ENCODE assay signal across 18 cellular contexts in the genomic region with DNA sequence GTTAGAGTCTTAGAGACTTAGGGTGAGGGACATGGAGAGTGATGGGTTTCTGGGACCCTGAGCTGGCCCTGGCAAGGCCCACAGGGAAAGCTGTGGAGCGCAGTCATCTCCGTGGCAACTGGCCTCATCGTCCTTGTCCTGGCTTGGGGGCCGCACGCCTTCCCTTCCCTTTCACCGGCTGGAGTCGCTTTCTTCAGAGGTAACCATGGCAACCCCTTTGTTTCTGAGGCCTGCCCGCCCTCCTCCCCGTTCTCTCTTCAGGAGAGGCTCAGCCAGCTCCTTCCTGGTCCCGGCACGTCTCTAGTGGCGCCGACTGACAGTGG. TPM values are rescaled to one million over a fixed set of nuclear protein-coding genes. Genes with fewer than 3 reads are reported as not detected.
A peak's percentile ranks its signal among the peaks of the same experiment; 100 is the strongest.
DNase-seq lines count a peak whose midpoint lies in the region; ATAC-seq and TF ChIP-seq lines count a peak whose summit lies in the region.
"Had no signal": no experiment of that assay in that cellular context is flagged by ENCODE, and none has a peak within 500 bp of the region (broad histone marks: within the 10 kb centered on the region; RNA-seq: fewer than 3 reads in every experiment).

No MANE protein-coding gene starts in this region.

- intact Hi-C loops in Right ventricle myocardium inferior (cut with DNase I) (loop anchor here (5.0 kb wide), 2 partner anchors 46 to 94 kb away; a partner anchor contains a TSS), Right ventricle myocardium superior (cut with DNase I) (no loop called here), right cardiac atrium (cut with DNase I) (no loop called here), Calu3 (cut with micrococcal nuclease; ENCODE audit: unreplicated experiment) (no loop called here)

- peaks cover 49% of the 10 kb centered on the region for H3K4me1 Mint-ChIP-seq in Calu3 (ENCODE audit: low read depth, unreplicated experiment)
- H3K4me1 Mint-ChIP-seq in type B pancreatic cell (ENCODE audit: unreplicated experiment), result peaks cover 9% of the 10 kb centered on the region

- H3K27ac ChIP-seq in right cardiac atrium (ENCODE audit: low read length), result no peak overlapping the region
- H3K27ac ChIP-seq: testis had no signal

- no peaks in the 10 kb centered on the region for H3K9me3 ChIP-seq in right cardiac atrium (ENCODE audit: control insufficient read depth, low read length)
- H3K9me3 ChIP-seq: testis had no signal

- H3K4me1 ChIP-seq in right cardiac atrium (ENCODE audit: control insufficient read depth, insufficient read depth, low read length), result peaks cover 3% of the 10 kb centered on the region

- WGBS in right cardiac atrium, result 43% methylated on average over 13 of the region's 13 CpGs

- H3K4me3 Mint-ChIP-seq in Calu3 (ENCODE audit: low read depth, unreplicated experiment), result no peak overlapping the region
- H3K4me3 Mint-ChIP-seq in type B pancreatic cell, result no peak overlapping the region
- H3K4me3 Mint-ChIP-seq: activated CD4-positive, alpha-beta memory T cell treated with anti-CD3 and anti-CD28 coated beads, Interleukin-2, amount 10 ng/mL, durations not matched to agents 7 days and 5 days; activated T-helper 1 cell treated with anti-CD3 and anti-CD28 coated beads, Interleukin-12 subunit alpha, Interleukin-12 subunit beta, Interleukin-2, Interleukin-4 antibody, amounts not matched to agents 30 ng/mL and 10 ng/mL and 1 ng/mL, durations not matched to agents 14 hours and 24 hours and 36 hours had no signal

- CTCF ChIA-PET in Calu3 (lab: Charles Lee), result interaction anchor here (0.6 kb wide), 2 partner anchors 67 to 1842 kb away, joined by 3 to 7 read pairs; a partner anchor contains a TSS

- H3K27ac Mint-ChIP-seq in Calu3 (ENCODE audit: unreplicated experiment) (no peak overlapping the region), type B pancreatic cell (no peak overlapping the region)
- H3K27ac Mint-ChIP-seq: activated CD4-positive, alpha-beta memory T cell treated with anti-CD3 and anti-CD28 coated beads, Interleukin-2, amount 10 ng/mL, durations not matched to agents 7 days and 5 days; activated T-helper 1 cell treated with anti-CD3 and anti-CD28 coated beads, Interleukin-12 subunit alpha, Interleukin-12 subunit beta, Interleukin-2, Interleukin-4 antibody, amounts not matched to agents 30 ng/mL and 10 ng/mL and 1 ng/mL, durations not matched to agents 14 hours and 24 hours and 36 hours; progenitor cell of endocrine pancreas had no signal

- no TSS peak for BruUV-seq in Calu3 (replicated peaks; lab: Mats Ljungman, UMichigan)

- H3K27me3 Mint-ChIP-seq in Calu3 (ENCODE audit: unreplicated experiment) (peaks cover 13% of the 10 kb centered on the region), type B pancreatic cell (no peaks in the 10 kb centered on the region)
- H3K27me3 Mint-ChIP-seq: activated CD4-positive, alpha-beta memory T cell treated with anti-CD3 and anti-CD28 coated beads, Interleukin-2, amount 10 ng/mL, durations not matched to agents 7 days and 5 days had no signal

- H3K4me3 ChIP-seq in right cardiac atrium (ENCODE audit: low read length), result no peak overlapping the region
- H3K4me3 ChIP-seq: testis had no signal

- peaks cover 44% of the 10 kb centered on the region for H3K36me3 Mint-ChIP-seq in Calu3 (ENCODE audit: insufficient read depth, unreplicated experiment)
- no peaks in the 10 kb centered on the region for H3K36me3 Mint-ChIP-seq in type B pancreatic cell

- DNase-seq in Right ventricle myocardium inferior (ENCODE audit: missing footprints) (peak; percentile 45), Right ventricle myocardium superior (no peak), NCI-H69 (lab: John Stamatoyannopoulos, UW) (peak; percentile 7), right cardiac atrium (peak in 2 of 3 donors; percentile 27 to 57), superior temporal gyrus (ENCODE audit: extremely low spot score) (peak; percentile 36), RPMI8226 (no peak), Calu3 (no peak), type B pancreatic cell (ENCODE audit: extremely low spot score, unreplicated experiment) (no peak)
- DNase-seq: activated CD4-positive, alpha-beta memory T cell treated with anti-CD3 and anti-CD28 coated beads, Interleukin-2, amount 10 ng/mL, durations not matched to agents 7 days and 5 days; NCI-H2171 treated with DMSO at 0.1 percent for 48 hours; testis had no signal

- TF ChIP-seq CTCF in Calu3 (IDR thresholded peaks at IDR 0.05; ENCODE audit: unreplicated experiment), result no peak
- no peak for TF ChIP-seq CTCF in type B pancreatic cell (conservative IDR thresholded peaks at IDR 0.05)

- ATAC-seq in Right ventricle myocardium inferior (no peak), Right ventricle myocardium superior (ENCODE audit: poor library complexity) (no peak), right cardiac atrium (no peak)

- no peaks in the 10 kb centered on the region for H3K27me3 ChIP-seq in right cardiac atrium (ENCODE audit: control insufficient read depth, insufficient read depth)
- H3K27me3 ChIP-seq: testis had no signal

- no peaks in the 10 kb centered on the region for H3K9me3 Mint-ChIP-seq in Calu3 (ENCODE audit: low read depth, unreplicated experiment)
- H3K9me3 Mint-ChIP-seq in type B pancreatic cell, result no peaks in the 10 kb centered on the region
- H3K9me3 Mint-ChIP-seq: activated CD4-positive, alpha-beta memory T cell treated with anti-CD3 and anti-CD28 coated beads, Interleukin-2, amount 10 ng/mL, durations not matched to agents 7 days and 5 days; activated T-helper 1 cell treated with anti-CD3 and anti-CD28 coated beads, Interleukin-12 subunit alpha, Interleukin-12 subunit beta, Interleukin-2, Interleukin-4 antibody, amounts not matched to agents 30 ng/mL and 10 ng/mL and 1 ng/mL, durations not matched to agents 14 hours and 24 hours and 36 hours had no signal

RNA-seq across cellular contexts. Expression of a gene that starts 1.7 kb away (rescaled TPM):
- total RNA-seq in Right ventricle myocardium inferior (59.5 TPM), Right ventricle myocardium superior (52.3 TPM), right cardiac atrium (10 to 100 TPM; 44.1 to 61.6 (median 44.7) TPM), Calu3 (2022) (115 and 129 TPM in 2 replicates), type B pancreatic cell (ENCODE audit: low replicate concordance) (43.7 and 60.5 TPM in 2 replicates)
- polyA plus RNA-seq in right cardiac atrium, result 20.0 TPM

RNA-seq across cellular contexts. Expression of a gene that starts 16.6 kb away (rescaled TPM):
- total RNA-seq in Right ventricle myocardium inferior (not detected), Right ventricle myocardium superior (not detected), right cardiac atrium (not detected), Calu3 (2022) (not detected in 2 replicates), type B pancreatic cell (ENCODE audit: low replicate concordance) (0.24 and 0.53 TPM in 2 replicates)
- polyA plus RNA-seq in right cardiac atrium, result not detected
- total RNA-seq: activated CD4-positive, alpha-beta memory T cell treated with anti-CD3 and anti-CD28 coated beads, Interleukin-2, amount 10 ng/mL, durations not matched to agents 7 days and 5 days; activated T-helper 1 cell treated with anti-CD3 and anti-CD28 coated beads, Interleukin-12 subunit alpha, Interleukin-12 subunit beta, Interleukin-2, Interleukin-4 antibody, amounts not matched to agents 30 ng/mL and 10 ng/mL and 1 ng/mL, durations not matched to agents 14 hours and 24 hours and 36 hours; chondrocyte; epithelial cell of proximal tubule; glomerular endothelial cell; SK-MEL-5 had no signal
- polyA plus RNA-seq: AG04450 had no signal

RNA-seq across cellular contexts. Expression of a gene that starts 53.8 kb away (rescaled TPM):
- total RNA-seq in Right ventricle myocardium inferior (21.6 TPM), Right ventricle myocardium superior (20.8 TPM), right cardiac atrium (10 to 100 TPM; 20.4 to 25.7 (median 25.1) TPM), Calu3 (2022) (87.9 and 92.6 TPM in 2 replicates), type B pancreatic cell (ENCODE audit: low replicate concordance) (35.6 and 37.4 TPM in 2 replicates)
- polyA plus RNA-seq in right cardiac atrium, result 29.2 TPM

Comparison
In these comparisons a context has a peak if more than half of its experiments do, and no peak if none do; other contexts are left out.
1. DNase-seq: peak in Right ventricle myocardium inferior (single experiment), NCI-H69 (single experiment), right cardiac atrium (2 of 3) and superior temporal gyrus (single experiment); none in Right ventricle myocardium superior (single experiment), RPMI8226 (single experiment), Calu3 (single experiment) and type B pancreatic cell (single experiment).